Comparison of ENCODE assay signal across 1 cellular context in genomic region chr20:58991720-58992119, GRCh38.
A peak's percentile ranks its signal among the peaks of the same experiment; 100 is the strongest.
TF ChIP-seq lines count a peak whose summit lies in the region.

No MANE protein-coding gene starts in this region.

TF ChIP-seq in HepG2, 621 proteins besides CTCF, POLR2A, EP300 and RAD21 (continued from another document):
- TF ChIP-seq, protein P1, sequence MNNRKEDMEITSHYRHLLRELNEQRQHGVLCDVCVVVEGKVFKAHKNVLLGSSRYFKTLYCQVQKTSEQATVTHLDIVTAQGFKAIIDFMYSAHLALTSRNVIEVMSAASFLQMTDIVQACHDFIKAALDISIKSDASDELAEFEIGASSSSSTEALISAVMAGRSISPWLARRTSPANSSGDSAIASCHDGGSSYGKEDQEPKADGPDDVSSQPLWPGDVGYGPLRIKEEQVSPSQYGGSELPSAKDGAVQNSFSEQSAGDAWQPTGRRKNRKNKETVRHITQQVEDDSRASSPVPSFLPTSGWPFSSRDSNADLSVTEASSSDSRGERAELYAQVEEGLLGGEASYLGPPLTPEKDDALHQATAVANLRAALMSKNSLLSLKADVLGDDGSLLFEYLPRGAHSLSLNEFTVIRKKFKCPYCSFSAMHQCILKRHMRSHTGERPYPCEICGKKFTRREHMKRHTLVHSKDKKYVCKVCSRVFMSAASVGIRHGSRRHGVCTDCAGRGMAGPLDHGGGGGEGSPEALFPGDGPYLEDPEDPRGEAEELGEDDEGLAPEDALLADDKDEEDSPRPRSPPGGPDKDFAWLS (CRISPR knock-in tag; IDR thresholded peaks at IDR 0.05; ENCODE audit: borderline replicate concordance) = no peak
- TF ChIP-seq BCL6 (CRISPR knock-in tag; IDR thresholded peaks at IDR 0.05) (0 out of 2 replicates have a peak, but pooled peaks have one; percentile 15), JUNB (CRISPR knock-in tag; IDR thresholded peaks at IDR 0.05; ENCODE audit: borderline replicate concordance) (no peak), ZNF564 (CRISPR knock-in tag; IDR thresholded peaks at IDR 0.05) (no peak), ZNF782 (CRISPR knock-in tag; IDR thresholded peaks at IDR 0.05; ENCODE audit: borderline replicate concordance) (no peak)
- TF ChIP-seq, protein P2, sequence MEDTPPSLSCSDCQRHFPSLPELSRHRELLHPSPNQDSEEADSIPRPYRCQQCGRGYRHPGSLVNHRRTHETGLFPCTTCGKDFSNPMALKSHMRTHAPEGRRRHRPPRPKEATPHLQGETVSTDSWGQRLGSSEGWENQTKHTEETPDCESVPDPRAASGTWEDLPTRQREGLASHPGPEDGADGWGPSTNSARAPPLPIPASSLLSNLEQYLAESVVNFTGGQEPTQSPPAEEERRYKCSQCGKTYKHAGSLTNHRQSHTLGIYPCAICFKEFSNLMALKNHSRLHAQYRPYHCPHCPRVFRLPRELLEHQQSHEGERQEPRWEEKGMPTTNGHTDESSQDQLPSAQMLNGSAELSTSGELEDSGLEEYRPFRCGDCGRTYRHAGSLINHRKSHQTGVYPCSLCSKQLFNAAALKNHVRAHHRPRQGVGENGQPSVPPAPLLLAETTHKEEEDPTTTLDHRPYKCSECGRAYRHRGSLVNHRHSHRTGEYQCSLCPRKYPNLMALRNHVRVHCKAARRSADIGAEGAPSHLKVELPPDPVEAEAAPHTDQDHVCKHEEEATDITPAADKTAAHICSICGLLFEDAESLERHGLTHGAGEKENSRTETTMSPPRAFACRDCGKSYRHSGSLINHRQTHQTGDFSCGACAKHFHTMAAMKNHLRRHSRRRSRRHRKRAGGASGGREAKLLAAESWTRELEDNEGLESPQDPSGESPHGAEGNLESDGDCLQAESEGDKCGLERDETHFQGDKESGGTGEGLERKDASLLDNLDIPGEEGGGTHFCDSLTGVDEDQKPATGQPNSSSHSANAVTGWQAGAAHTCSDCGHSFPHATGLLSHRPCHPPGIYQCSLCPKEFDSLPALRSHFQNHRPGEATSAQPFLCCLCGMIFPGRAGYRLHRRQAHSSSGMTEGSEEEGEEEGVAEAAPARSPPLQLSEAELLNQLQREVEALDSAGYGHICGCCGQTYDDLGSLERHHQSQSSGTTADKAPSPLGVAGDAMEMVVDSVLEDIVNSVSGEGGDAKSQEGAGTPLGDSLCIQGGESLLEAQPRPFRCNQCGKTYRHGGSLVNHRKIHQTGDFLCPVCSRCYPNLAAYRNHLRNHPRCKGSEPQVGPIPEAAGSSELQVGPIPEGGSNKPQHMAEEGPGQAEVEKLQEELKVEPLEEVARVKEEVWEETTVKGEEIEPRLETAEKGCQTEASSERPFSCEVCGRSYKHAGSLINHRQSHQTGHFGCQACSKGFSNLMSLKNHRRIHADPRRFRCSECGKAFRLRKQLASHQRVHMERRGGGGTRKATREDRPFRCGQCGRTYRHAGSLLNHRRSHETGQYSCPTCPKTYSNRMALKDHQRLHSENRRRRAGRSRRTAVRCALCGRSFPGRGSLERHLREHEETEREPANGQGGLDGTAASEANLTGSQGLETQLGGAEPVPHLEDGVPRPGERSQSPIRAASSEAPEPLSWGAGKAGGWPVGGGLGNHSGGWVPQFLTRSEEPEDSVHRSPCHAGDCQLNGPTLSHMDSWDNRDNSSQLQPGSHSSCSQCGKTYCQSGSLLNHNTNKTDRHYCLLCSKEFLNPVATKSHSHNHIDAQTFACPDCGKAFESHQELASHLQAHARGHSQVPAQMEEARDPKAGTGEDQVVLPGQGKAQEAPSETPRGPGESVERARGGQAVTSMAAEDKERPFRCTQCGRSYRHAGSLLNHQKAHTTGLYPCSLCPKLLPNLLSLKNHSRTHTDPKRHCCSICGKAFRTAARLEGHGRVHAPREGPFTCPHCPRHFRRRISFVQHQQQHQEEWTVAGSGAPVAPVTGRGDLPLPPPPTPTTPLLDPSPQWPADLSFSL (CRISPR knock-in tag; IDR thresholded peaks at IDR 0.05) = peak; percentile 76
- TF ChIP-seq, protein P3, sequence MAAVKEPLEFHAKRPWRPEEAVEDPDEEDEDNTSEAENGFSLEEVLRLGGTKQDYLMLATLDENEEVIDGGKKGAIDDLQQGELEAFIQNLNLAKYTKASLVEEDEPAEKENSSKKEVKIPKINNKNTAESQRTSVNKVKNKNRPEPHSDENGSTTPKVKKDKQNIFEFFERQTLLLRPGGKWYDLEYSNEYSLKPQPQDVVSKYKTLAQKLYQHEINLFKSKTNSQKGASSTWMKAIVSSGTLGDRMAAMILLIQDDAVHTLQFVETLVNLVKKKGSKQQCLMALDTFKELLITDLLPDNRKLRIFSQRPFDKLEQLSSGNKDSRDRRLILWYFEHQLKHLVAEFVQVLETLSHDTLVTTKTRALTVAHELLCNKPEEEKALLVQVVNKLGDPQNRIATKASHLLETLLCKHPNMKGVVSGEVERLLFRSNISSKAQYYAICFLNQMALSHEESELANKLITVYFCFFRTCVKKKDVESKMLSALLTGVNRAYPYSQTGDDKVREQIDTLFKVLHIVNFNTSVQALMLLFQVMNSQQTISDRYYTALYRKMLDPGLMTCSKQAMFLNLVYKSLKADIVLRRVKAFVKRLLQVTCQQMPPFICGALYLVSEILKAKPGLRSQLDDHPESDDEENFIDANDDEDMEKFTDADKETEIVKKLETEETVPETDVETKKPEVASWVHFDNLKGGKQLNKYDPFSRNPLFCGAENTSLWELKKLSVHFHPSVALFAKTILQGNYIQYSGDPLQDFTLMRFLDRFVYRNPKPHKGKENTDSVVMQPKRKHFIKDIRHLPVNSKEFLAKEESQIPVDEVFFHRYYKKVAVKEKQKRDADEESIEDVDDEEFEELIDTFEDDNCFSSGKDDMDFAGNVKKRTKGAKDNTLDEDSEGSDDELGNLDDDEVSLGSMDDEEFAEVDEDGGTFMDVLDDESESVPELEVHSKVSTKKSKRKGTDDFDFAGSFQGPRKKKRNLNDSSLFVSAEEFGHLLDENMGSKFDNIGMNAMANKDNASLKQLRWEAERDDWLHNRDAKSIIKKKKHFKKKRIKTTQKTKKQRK (IDR thresholded peaks at IDR 0.05; ENCODE audit: low read length) = no peak
